In genomic region chr5:171392585-171393159, GRCh38 we compare ENCODE assay signal across 16 cellular contexts. TPM values are rescaled to one million over a fixed set of nuclear protein-coding genes. Genes with fewer than 3 reads are reported as not detected.
DNase-seq lines count a peak whose midpoint lies in the region; ATAC-seq, FAIRE-seq and TF ChIP-seq lines count a peak whose summit lies in the region.
"Had no signal": no experiment of that assay in that cellular context is flagged by ENCODE, and none has a peak within 500 bp of the region (broad histone marks: within the 10 kb centered on the region; RNA-seq: fewer than 3 reads in every experiment).

No MANE protein-coding gene starts in this region.

- H3K27me3 ChIP-seq in GM12878 (replicated peaks in 1 of 2; ENCODE audit: control insufficient read depth in 2 of 2, insufficient read depth in 2 of 2, low read length in 1 of 2) (no peaks in the 10 kb centered on the region), aorta (ENCODE audit: control insufficient read depth in 1 of 2, insufficient read depth in 2 of 2, low read length in 1 of 2) (no peaks in the 10 kb centered on the region)
- H3K27me3 ChIP-seq: body of pancreas had no signal

- peaks cover 36 to 71% of the 10 kb centered on the region in 2 donors for H3K36me3 Mint-ChIP-seq in activated T-cell treated with anti-CD3 and anti-CD28 coated beads, Interleukin-2, amount 50 U/mL, for 72 hours (ENCODE audit: insufficient read depth in 2 of 2)
- H3K36me3 Mint-ChIP-seq in progenitor cell of endocrine pancreas (ENCODE audit: insufficient read depth), result peaks cover 50% of the 10 kb centered on the region
- H3K36me3 Mint-ChIP-seq in CD14-positive monocyte, result peaks cover 56 to 69% of the 10 kb centered on the region in 2 donors

- RAD21 ChIA-PET in GM12878 (lab: Charles Lee; ENCODE audit: unreplicated experiment), result no interaction called here

- no peak overlapping the region for H3K9ac ChIP-seq in GM12878 (ENCODE audit: control insufficient read depth, insufficient read depth, low read length)

- peak overlapping the region; percentile 98 for H3K27ac Mint-ChIP-seq in activated T-cell treated with anti-CD3 and anti-CD28 coated beads, Interleukin-2, amount 50 U/mL, for 72 hours
- H3K27ac Mint-ChIP-seq in progenitor cell of endocrine pancreas (peak overlapping the region; percentile 41), CD14-positive monocyte (no peak overlapping the region)

- H3K4me1 ChIP-seq in GM12878 (ENCODE audit: control insufficient read depth, insufficient read depth, low read length), result peaks cover 5% of the 10 kb centered on the region
- peaks cover 0 to 7% of the 10 kb centered on the region in 2 donors for H3K4me1 ChIP-seq in aorta (ENCODE audit: control insufficient read depth in 1 of 2, insufficient read depth in 2 of 2, low read length in 2 of 2)

- H3K4me1 Mint-ChIP-seq in activated T-cell treated with anti-CD3 and anti-CD28 coated beads, Interleukin-2, amount 50 U/mL, for 72 hours (ENCODE audit: low read depth), result peaks cover 90% of the 10 kb centered on the region
- H3K4me1 Mint-ChIP-seq in progenitor cell of endocrine pancreas (ENCODE audit: low read depth), result peaks cover 38% of the 10 kb centered on the region
- peaks cover 32% of the 10 kb centered on the region for H3K4me1 Mint-ChIP-seq in CD14-positive monocyte

- TF ChIP-seq POLR2A in NB4 (IDR thresholded peaks at IDR 0.05; ENCODE audit: extremely low read depth, insufficient read length) (no peak), GM12878 (IDR thresholded peaks at IDR 0.05; ENCODE audit: low read depth, low read length) (no peak)

- H3K79me2 ChIP-seq in GM12878 (ENCODE audit: control insufficient read depth, insufficient read depth, low read length), result peaks cover 99% of the 10 kb centered on the region

- WGBS in GM12878 (ENCODE audit: insufficient coverage, insufficient replicate concordance, low lambda C conversion rate, missing lambda C conversion rate), result 23% methylated on average over 4 of the region's 4 CpGs
- 90 to 93% methylated on average over 4 of the region's 4 CpGs for WGBS in aorta, 2 donors

- H4K20me1 ChIP-seq in GM12878 (ENCODE audit: control insufficient read depth, insufficient read depth), result peaks cover 23% of the 10 kb centered on the region; the same call in 1 of the 2 replicates

- no TSS peak for BruUV-seq in GM12878 (replicated peaks; lab: Mats Ljungman, UMichigan)

- peak overlapping the region; percentile 45; the same call in 1 of the 2 replicates for H3K4me2 ChIP-seq in GM12878 (ENCODE audit: control insufficient read depth, insufficient read depth)

- CTCF ChIA-PET in GM12878 (lab: Yijun Ruan, JAX), result interaction anchor here (0.7 to 3.2 kb wide), 8 partner anchors 13 to 506 kb away, joined by 3 to 11 read pairs (median 4); partner anchors contain the start of gene FGF18

- H3K4me3 ChIP-seq in NB4 (ENCODE audit: low read depth, low read length) (peak overlapping the region; percentile 98), GM12878 (peak overlapping the region; percentile 25; the same call in 1 of the 2 replicates), aorta (ENCODE audit: low read length in 2 of 2) (no peak overlapping the region)
- H3K4me3 ChIP-seq: body of pancreas, thoracic aorta had no signal

- in situ Hi-C loops in GM12878 (cut with MboI), result no loop called here

- SMC1A ChIA-PET in GM12878 (lab: Charles Lee; ENCODE audit: uncharacterized antibody, unreplicated experiment), result interaction anchor here (0.6 to 1.0 kb wide), 3 partner anchors 16 to 552 kb away, joined by 3 read pairs; no protein-coding TSS in a partner anchor

- no peak for DNase-seq in activated T-cell treated with anti-CD3 and anti-CD28 coated beads, Interleukin-2, amount 50 U/mL, for 72 hours
- no peak for DNase-seq in activated T-cell treated with anti-CD3 and anti-CD28 coated beads, Interleukin-2, amount 50 U/mL, for 1 hour
- DNase-seq in NB4 (ENCODE audit: low read depth), result peak; percentile 1
- DNase-seq in GM12878 (ENCODE audit: low read depth, low spot score), result no peak
- no peak for DNase-seq in progenitor cell of endocrine pancreas (ENCODE audit: low spot score, unreplicated experiment)
- no peak for DNase-seq in aorta
- no peak for DNase-seq in mesenteric fat pad (ENCODE audit: low spot score)
- DNase-seq in CD14-positive monocyte (ENCODE audit: low spot score), result no peak
- DNase-seq: activated CD8-positive, alpha-beta memory T cell treated with anti-CD3 and anti-CD28 coated beads, Interleukin-2, amount 50 U/mL, for 48 hours; body of pancreas; effector CD8-positive, alpha-beta T cell; foreskin fibroblast; midbrain had no signal

- ATAC-seq in activated T-cell treated with anti-CD3 and anti-CD28 coated beads, Interleukin-2, amount 50 U/mL, for 72 hours (replicated peaks in 1 of 2), result no peak
- peak; percentile 9; the same call in 1 of the 3 replicates for ATAC-seq in GM12878
- no peak for ATAC-seq in aorta (ENCODE audit: low FRiP score)
- ATAC-seq: body of pancreas, Right ventricle myocardium inferior had no signal

- H3K9me3 Mint-ChIP-seq in activated T-cell treated with anti-CD3 and anti-CD28 coated beads, Interleukin-2, amount 50 U/mL, for 72 hours, result no peaks in the 10 kb centered on the region
- H3K9me3 Mint-ChIP-seq in progenitor cell of endocrine pancreas (ENCODE audit: low read depth) (no peaks in the 10 kb centered on the region), CD14-positive monocyte (peaks cover 0 to 6% (median 0%) of the 10 kb centered on the region in 7 donors)

- intact Hi-C loops in GM12878 (cut with micrococcal nuclease; ENCODE audit: unreplicated experiment) (no loop called here), aorta (cut with DNase I) (no loop called here), CD14-positive monocyte (cut with micrococcal nuclease) (no loop called here)

- peaks cover 18 to 34% of the 10 kb centered on the region in 2 experiments for H3K36me3 ChIP-seq in GM12878 (ENCODE audit: control insufficient read depth in 2 of 2, insufficient read depth in 2 of 2, low read length in 1 of 2)
- H3K36me3 ChIP-seq in aorta (ENCODE audit: control insufficient read depth in 1 of 2, insufficient read depth in 2 of 2, low read length in 1 of 2), result peaks cover 2 to 3% of the 10 kb centered on the region in 2 donors

- no peak overlapping the region for H2AFZ ChIP-seq in GM12878 (ENCODE audit: control insufficient read depth, low read depth, low read length)

- H3K27ac ChIP-seq in GM12878 (ENCODE audit: control insufficient read depth, insufficient read depth) (no peak overlapping the region), aorta (ENCODE audit: low read depth in 1 of 2, low read length in 2 of 2) (no peak overlapping the region)
- H3K27ac ChIP-seq: body of pancreas, thoracic aorta had no signal

- H3K9me3 ChIP-seq in GM12878 (replicated peaks; ENCODE audit: control insufficient read depth, insufficient read depth, low read length) (no peaks in the 10 kb centered on the region), aorta (ENCODE audit: control insufficient read depth, low read length) (no peaks in the 10 kb centered on the region)
- H3K9me3 ChIP-seq: body of pancreas, thoracic aorta had no signal

- TF ChIP-seq CTCF in NB4 (IDR thresholded peaks at IDR 0.05; ENCODE audit: low read depth, low read length) (no peak), GM12878 (IDR thresholded peaks at IDR 0.05 in 2 of 3, conservative IDR thresholded peaks at IDR 0.05 in 1 of 3; ENCODE audit: control insufficient read depth in 2 of 3, extremely low read depth in 1 of 3, insufficient read depth in 1 of 3, low read depth in 3 of 3, low read length in 3 of 3) (0 out of 6 replicates have a peak, but pooled peaks of 1 of the 3 experiments have one; percentile 11), progenitor cell of endocrine pancreas (IDR thresholded peaks at IDR 0.05; ENCODE audit: unreplicated experiment) (peak; percentile 30), CD14-positive monocyte (IDR thresholded peaks at IDR 0.05) (no peak)

- FAIRE-seq in GM12878 (lab: Jason Lieb, UNC), result no peak
- FAIRE-seq: TTC549 had no signal

- H3K27me3 Mint-ChIP-seq in activated T-cell treated with anti-CD3 and anti-CD28 coated beads, Interleukin-2, amount 50 U/mL, for 72 hours (ENCODE audit: low read depth), result no peaks in the 10 kb centered on the region
- H3K27me3 Mint-ChIP-seq in progenitor cell of endocrine pancreas, result no peaks in the 10 kb centered on the region
- peaks cover 0 to 1% (median 0%) of the 10 kb centered on the region in 3 donors for H3K27me3 Mint-ChIP-seq in CD14-positive monocyte (ENCODE audit: low read depth in 3 of 3)

- no peak for TF ChIP-seq EP300 in GM12878 (IDR thresholded peaks at IDR 0.05; ENCODE audit: borderline replicate concordance in 1 of 2, control insufficient read depth in 1 of 2, low read depth in 2 of 2, low read length in 2 of 2)

- POLR2A ChIA-PET in GM12878 (lab: Charles Lee), result interaction anchor here (0.6 to 1.7 kb wide), 2 partner anchors 17 to 789 kb away, joined by 4 to 11 read pairs; no protein-coding TSS in a partner anchor

- TF ChIP-seq RAD21 in GM12878 (IDR thresholded peaks at IDR 0.05; ENCODE audit: insufficient read depth, low read depth, low read length), result no peak

- peak overlapping the region; percentile 41 to 83 for H3K4me3 Mint-ChIP-seq in activated T-cell treated with anti-CD3 and anti-CD28 coated beads, Interleukin-2, amount 50 U/mL, for 72 hours
- H3K4me3 Mint-ChIP-seq in progenitor cell of endocrine pancreas (ENCODE audit: low read depth), result no peak overlapping the region
- no peak overlapping the region for H3K4me3 Mint-ChIP-seq in CD14-positive monocyte

RNA-seq across cellular contexts. Expression of gene NPM1, which starts 5.0 kb away (rescaled TPM):
- 1,000 to 10,000 TPM; 2,044 to 2,227 TPM for total RNA-seq in activated T-cell treated with anti-CD3 and anti-CD28 coated beads, Interleukin-2, amount 50 U/mL, for 72 hours
- 425 and 430 TPM in 2 replicates for total RNA-seq in GM12878 (2013; cell fraction: nucleolus; rRNA removed)
- total RNA-seq in GM12878 (2014; rRNA removed) (2,837 and 2,926 TPM in 2 replicates), GM12878 (2014; rRNA removed; fragmentation: Illumina TruSeq; extraction: Trizol) (5,396 and 5,466 TPM in 2 replicates), GM12878 (2021) (2,607 and 2,609 TPM in 2 replicates), progenitor cell of endocrine pancreas (1,367 and 1,453 TPM in 2 replicates), aorta (100 to 1,000 TPM; 496 to 519 TPM), mesenteric fat pad (526 TPM)
- polyA plus RNA-seq in GM12878 (2011; ENCODE audit: low read depth), result 1,342 TPM
- polyA plus RNA-seq in GM12878 (2011; rRNA removed) (2,896 and 3,056 TPM in 2 replicates), GM12878 (2014; fragmentation: Illumina TruSeq; extraction: Trizol) (4,943 and 8,358 TPM in 2 replicates), GM12878 (2014; fragmentation: Nextera tagmentation; extraction: Ambion mirVana) (1,000 to 10,000 TPM; 3,742 to 5,105 TPM), GM12878 (2014; rRNA removed) (2,295 and 2,497 TPM in 2 replicates), GM12878 (2016; fragmentation: Nextera tagmentation; extraction: Ambion mirVana) (1,000 to 10,000 TPM; 1,843 to 2,046 TPM), aorta (1,000 to 10,000 TPM; 1,947 to 4,113 TPM), CD14-positive monocyte (100 to 1,000 TPM; 188 to 191 TPM)
- polyA plus RNA-seq in GM12878 (2011; cell fraction: cytosol; rRNA removed), result 3,501 and 4,381 TPM in 2 replicates
- polyA plus RNA-seq in GM12878 (2011; cell fraction: nucleus; rRNA removed), result 735 and 1,933 TPM in 2 replicates
- 4,384 and 5,105 TPM in 2 replicates for polyA plus RNA-seq in GM12878 (2012)
- polyA minus RNA-seq in GM12878 (2011; rRNA and poly(A)+ RNA removed), result 1,162 and 2,005 TPM in 2 replicates
- 2,291 and 2,774 TPM in 2 replicates for polyA minus RNA-seq in GM12878 (2011; cell fraction: cytosol; rRNA and poly(A)+ RNA removed)
- polyA minus RNA-seq in GM12878 (2011; cell fraction: nucleus; rRNA and poly(A)+ RNA removed), result 272 and 485 TPM in 2 replicates

RNA-seq across cellular contexts. Expression of gene FGF18, which starts 26.8 kb away (rescaled TPM):
- total RNA-seq in activated T-cell treated with anti-CD3 and anti-CD28 coated beads, Interleukin-2, amount 50 U/mL, for 72 hours, result under 1 TPM; 0.12 to 0.17 TPM
- not detected in 2 replicates for total RNA-seq in GM12878 (2013; cell fraction: nucleolus; rRNA removed)
- total RNA-seq in GM12878 (2014; rRNA removed) (0.06 and 0.11 TPM in 2 replicates), GM12878 (2014; rRNA removed; fragmentation: Illumina TruSeq; extraction: Trizol) (0.04 TPM in 1 of 2 replicates, not detected in the other), GM12878 (2021) (not detected in 2 replicates), progenitor cell of endocrine pancreas (2.3 and 2.6 TPM in 2 replicates), aorta (10 to 100 TPM in 1 of 2 donors, 1 to 10 TPM in 1; 2.9 to 15.2 TPM), mesenteric fat pad (1.7 TPM)
- not detected for polyA plus RNA-seq in GM12878 (2011; ENCODE audit: low read depth)
- polyA plus RNA-seq in GM12878 (2011; rRNA removed) (0.03 TPM in 1 of 2 replicates, not detected in the other), GM12878 (2014; fragmentation: Illumina TruSeq; extraction: Trizol) (not detected in 2 replicates), GM12878 (2014; fragmentation: Nextera tagmentation; extraction: Ambion mirVana) (not detected), GM12878 (2014; rRNA removed) (0.09 TPM in 1 of 2 replicates, not detected in the other), GM12878 (2016; fragmentation: Nextera tagmentation; extraction: Ambion mirVana) (under 1 TPM in 1 of 2 experiments, not detected in 1; 0.10 TPM), aorta (1 to 10 TPM in 1 of 2 donors, not detected in 1; 2.1 TPM), CD14-positive monocyte (not detected)
- polyA plus RNA-seq in GM12878 (2011; cell fraction: cytosol; rRNA removed), result 0.03 TPM in 1 of 2 replicates, not detected in the other
- polyA plus RNA-seq in GM12878 (2011; cell fraction: nucleus; rRNA removed), result 0.09 TPM in 2 replicates
- 0.07 TPM in 1 of 2 replicates, not detected in the other for polyA plus RNA-seq in GM12878 (2012)
- not detected in 2 replicates for polyA minus RNA-seq in GM12878 (2011; rRNA and poly(A)+ RNA removed)
- polyA minus RNA-seq in GM12878 (2011; cell fraction: cytosol; rRNA and poly(A)+ RNA removed), result not detected in 2 replicates
- polyA minus RNA-seq in GM12878 (2011; cell fraction: nucleus; rRNA and poly(A)+ RNA removed), result not detected in 2 replicates
- total RNA-seq: body of pancreas had no signal

Comparison
In these comparisons a context has a peak if more than half of its experiments do, and no peak if none do; other contexts are left out.
1. H3K27ac Mint-ChIP-seq: peak in activated T-cell treated with anti-CD3 and anti-CD28 coated beads, Interleukin-2, amount 50 U/mL, for 72 hours (single experiment) and progenitor cell of endocrine pancreas (single experiment); none in CD14-positive monocyte (0 of 7).
2. H3K4me3 Mint-ChIP-seq: peak in activated T-cell treated with anti-CD3 and anti-CD28 coated beads, Interleukin-2, amount 50 U/mL, for 72 hours (2 of 2); none in progenitor cell of endocrine pancreas (single experiment) and CD14-positive monocyte (0 of 2).
3. H3K4me3 ChIP-seq: peak in NB4 (single experiment) and GM12878 (single experiment); none in aorta (0 of 2).